In the genomic region with DNA sequence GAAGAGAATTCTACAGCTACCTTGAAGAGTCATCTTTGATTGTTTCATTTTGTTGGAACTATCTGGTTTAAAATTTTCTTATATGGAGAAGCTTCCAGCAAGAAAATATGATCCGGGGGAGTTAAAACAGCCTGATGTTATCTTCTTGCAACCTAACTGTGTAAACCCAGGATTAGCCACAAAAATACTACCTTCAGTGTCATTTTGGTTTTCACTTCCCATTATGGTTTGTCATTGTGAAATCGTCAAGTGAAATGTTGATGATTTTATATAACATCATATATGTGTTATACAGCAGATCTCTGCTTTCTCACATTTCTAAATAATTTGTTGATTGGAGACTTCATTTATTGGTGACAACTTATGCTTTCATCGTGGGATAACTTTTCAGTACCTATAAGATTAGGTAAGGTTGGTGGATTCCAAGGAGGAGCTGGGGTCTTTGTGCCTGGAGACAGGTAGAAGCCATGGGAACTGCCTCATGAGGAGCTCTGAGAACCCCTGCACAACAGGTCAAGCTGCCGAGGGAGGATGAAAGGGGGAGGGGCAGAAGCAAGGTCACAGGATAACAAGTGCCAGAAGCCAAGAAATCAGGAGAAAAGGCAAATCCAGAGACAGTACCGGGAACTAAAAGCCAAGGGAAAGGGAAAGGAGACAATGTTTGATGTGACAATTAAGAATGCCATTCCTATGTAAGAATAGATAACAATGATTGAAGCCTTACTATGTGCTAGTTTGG, we compare ENCODE assay signal across 21 cellular contexts. TPM values are rescaled to one million over a fixed set of nuclear protein-coding genes. Genes with fewer than 3 reads are reported as not detected.
A peak's percentile ranks its signal among the peaks of the same experiment; 100 is the strongest.
DNase-seq lines count a peak whose midpoint lies in the region; ATAC-seq and TF ChIP-seq lines count a peak whose summit lies in the region.
"Had no signal": no experiment of that assay in that cellular context is flagged by ENCODE, and none has a peak within 500 bp of the region (broad histone marks: within the 10 kb centered on the region; RNA-seq: fewer than 3 reads in every experiment).

No MANE protein-coding gene starts in this region.

- no peaks in the 10 kb centered on the region for H3K27me3 Mint-ChIP-seq in WTC11 (ENCODE audit: low read depth)
- H3K27me3 Mint-ChIP-seq in stimulated activated memory B cell treated with anti-CD40 and anti-IgM and Interleukin-4, amounts not matched to agents 10 μg/mL and 1 μg/mL and 100 μg/mL, for 72 hours, result no peaks in the 10 kb centered on the region
- no peaks in the 10 kb centered on the region for H3K27me3 Mint-ChIP-seq in mesothelial cell of epicardium (ENCODE audit: low read depth)
- H3K27me3 Mint-ChIP-seq: T-cell had no signal

- no peaks in the 10 kb centered on the region for H3K36me3 Mint-ChIP-seq in WTC11
- H3K36me3 Mint-ChIP-seq in stimulated activated memory B cell treated with anti-CD40 and anti-IgM and Interleukin-4, amounts not matched to agents 10 μg/mL and 1 μg/mL and 100 μg/mL, for 72 hours, result no peaks in the 10 kb centered on the region
- no peaks in the 10 kb centered on the region for H3K36me3 Mint-ChIP-seq in mesothelial cell of epicardium
- H3K36me3 Mint-ChIP-seq: T-cell had no signal

- H3K9me3 Mint-ChIP-seq in WTC11 (no peaks in the 10 kb centered on the region), mesothelial cell of epicardium (no peaks in the 10 kb centered on the region)
- H3K9me3 Mint-ChIP-seq in stimulated activated memory B cell treated with anti-CD40 and anti-IgM and Interleukin-4, amounts not matched to agents 10 μg/mL and 1 μg/mL and 100 μg/mL, for 72 hours, result no peaks in the 10 kb centered on the region
- H3K9me3 Mint-ChIP-seq: dendritic cell treated with granulocyte-macrophage colony-stimulating factor and Interleukin-4, amounts not matched to agents 40 ng/mL and 50 ng/mL, for 4 days had no signal

- H3K27ac Mint-ChIP-seq in WTC11 (no peak overlapping the region), mesothelial cell of epicardium (no peak overlapping the region)
- H3K27ac Mint-ChIP-seq in stimulated activated memory B cell treated with anti-CD40 and anti-IgM and Interleukin-4, amounts not matched to agents 10 μg/mL and 1 μg/mL and 100 μg/mL, for 72 hours, result peak overlapping the region; percentile 72
- H3K27ac Mint-ChIP-seq: dendritic cell treated with granulocyte-macrophage colony-stimulating factor and Interleukin-4, amounts not matched to agents 40 ng/mL and 50 ng/mL, for 4 days; T-cell had no signal

- CTCF ChIA-PET in WTC11 (lab: Charles Lee), result no interaction called here

- ATAC-seq in GM19468 (IDR thresholded peaks at IDR 0.05; ENCODE audit: extremely low read depth, unreplicated experiment), result peak; percentile 26
- peak; percentile 78 for ATAC-seq in WTC11
- peak; percentile 52 for ATAC-seq in stimulated activated memory B cell treated with anti-CD40 and anti-IgM and Interleukin-4, amounts not matched to agents 10 μg/mL and 1 μg/mL and 100 μg/mL, for 72 hours
- ATAC-seq: left lung, T-cell had no signal

- TF ChIP-seq CTCF in WTC11 (IDR thresholded peaks at IDR 0.05) (no peak), mesothelial cell of epicardium (IDR thresholded peaks at IDR 0.05; ENCODE audit: unreplicated experiment) (no peak)

- POLR2A ChIA-PET in WTC11 (lab: Charles Lee), result no interaction called here

- DNase-seq in MV-4-11 (lab: John Stamatoyannopoulos, UW) (peak; percentile 46), WTC11 (ENCODE audit: low spot score) (peak; percentile 30), DMS153 (lab: John Stamatoyannopoulos, UW) (no peak), mesothelial cell of epicardium (ENCODE audit: low spot score in 2 of 2, unreplicated experiment in 2 of 2) (no peak)
- DNase-seq in activated T-cell treated with anti-CD3 and anti-CD28 coated beads, Interleukin-2, amount 50 U/mL, for 48 hours, result no peak
- DNase-seq in activated CD8-positive, alpha-beta memory T cell treated with anti-CD3 and anti-CD28 coated beads, Interleukin-2, amount 50 U/mL, for 48 hours, result no peak
- DNase-seq: activated CD4-positive, alpha-beta T cell treated with anti-CD3 and anti-CD28 coated beads, Interleukin-2, amount 50 U/mL, for 48 hours; amygdala; DMS79; head of caudate nucleus; KG1; left lung; NCI-H1105 treated with DMSO at 0.1 percent for 48 hours; NCI-H524; SHP77 treated with DMSO at 0.1 percent for 48 hours; small intestine; stimulated activated CD4-positive, alpha-beta T cell treated with anti-CD3 and anti-CD28 coated beads, Interleukin-4, amount 100 ng/mL, for 1 hour; T-cell had no signal

- no peak overlapping the region for H3K4me3 Mint-ChIP-seq in WTC11
- H3K4me3 Mint-ChIP-seq in stimulated activated memory B cell treated with anti-CD40 and anti-IgM and Interleukin-4, amounts not matched to agents 10 μg/mL and 1 μg/mL and 100 μg/mL, for 72 hours, result no peak overlapping the region
- no peak overlapping the region for H3K4me3 Mint-ChIP-seq in mesothelial cell of epicardium
- H3K4me3 Mint-ChIP-seq: dendritic cell treated with granulocyte-macrophage colony-stimulating factor and Interleukin-4, amounts not matched to agents 40 ng/mL and 50 ng/mL, for 4 days; T-cell had no signal

- peaks cover 6% of the 10 kb centered on the region for H3K4me1 Mint-ChIP-seq in WTC11
- peaks cover 61% of the 10 kb centered on the region for H3K4me1 Mint-ChIP-seq in stimulated activated memory B cell treated with anti-CD40 and anti-IgM and Interleukin-4, amounts not matched to agents 10 μg/mL and 1 μg/mL and 100 μg/mL, for 72 hours
- H3K4me1 Mint-ChIP-seq in mesothelial cell of epicardium, result peaks cover 19% of the 10 kb centered on the region
- H3K4me1 Mint-ChIP-seq: T-cell had no signal

TF ChIP-seq in WTC11, 78 proteins besides CTCF, POLR2A, EP300 and RAD21:
- no peak for TF ChIP-seq GABPB1 (CRISPR knock-in tag; IDR thresholded peaks at IDR 0.05)
- TF ChIP-seq MYBL2 (CRISPR knock-in tag; IDR thresholded peaks at IDR 0.05), result no peak
- TF ChIP-seq, protein P1, sequence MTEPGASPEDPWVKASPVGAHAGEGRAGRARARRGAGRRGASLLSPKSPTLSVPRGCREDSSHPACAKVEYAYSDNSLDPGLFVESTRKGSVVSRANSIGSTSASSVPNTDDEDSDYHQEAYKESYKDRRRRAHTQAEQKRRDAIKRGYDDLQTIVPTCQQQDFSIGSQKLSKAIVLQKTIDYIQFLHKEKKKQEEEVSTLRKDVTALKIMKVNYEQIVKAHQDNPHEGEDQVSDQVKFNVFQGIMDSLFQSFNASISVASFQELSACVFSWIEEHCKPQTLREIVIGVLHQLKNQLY (CRISPR knock-in tag; IDR thresholded peaks at IDR 0.05), result no peak
- no peak for TF ChIP-seq KAT7 (CRISPR knock-in tag; IDR thresholded peaks at IDR 0.05; ENCODE audit: borderline replicate concordance)
- no peak for TF ChIP-seq SMAD3 (CRISPR knock-in tag; IDR thresholded peaks at IDR 0.05; ENCODE audit: borderline replicate concordance)
- TF ChIP-seq, protein P2, sequence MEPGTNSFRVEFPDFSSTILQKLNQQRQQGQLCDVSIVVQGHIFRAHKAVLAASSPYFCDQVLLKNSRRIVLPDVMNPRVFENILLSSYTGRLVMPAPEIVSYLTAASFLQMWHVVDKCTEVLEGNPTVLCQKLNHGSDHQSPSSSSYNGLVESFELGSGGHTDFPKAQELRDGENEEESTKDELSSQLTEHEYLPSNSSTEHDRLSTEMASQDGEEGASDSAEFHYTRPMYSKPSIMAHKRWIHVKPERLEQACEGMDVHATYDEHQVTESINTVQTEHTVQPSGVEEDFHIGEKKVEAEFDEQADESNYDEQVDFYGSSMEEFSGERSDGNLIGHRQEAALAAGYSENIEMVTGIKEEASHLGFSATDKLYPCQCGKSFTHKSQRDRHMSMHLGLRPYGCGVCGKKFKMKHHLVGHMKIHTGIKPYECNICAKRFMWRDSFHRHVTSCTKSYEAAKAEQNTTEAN (CRISPR knock-in tag; IDR thresholded peaks at IDR 0.05), result no peak
- no peak for TF ChIP-seq AR (CRISPR knock-in tag; IDR thresholded peaks at IDR 0.05)
- TF ChIP-seq JUN (CRISPR knock-in tag; IDR thresholded peaks at IDR 0.05), result no peak
- no peak for TF ChIP-seq IRF2 (CRISPR knock-in tag; IDR thresholded peaks at IDR 0.05; ENCODE audit: borderline replicate concordance, low read depth)
- no peak for TF ChIP-seq IRF1 (CRISPR knock-in tag; IDR thresholded peaks at IDR 0.05)
- no peak for TF ChIP-seq NFYB (CRISPR knock-in tag; conservative IDR thresholded peaks at IDR 0.05; ENCODE audit: low read depth)
- TF ChIP-seq ZNF232 (CRISPR knock-in tag; IDR thresholded peaks at IDR 0.05), result no peak

RNA-seq across cellular contexts. Expression of gene ARHGAP24, which starts 7.2 kb away (rescaled TPM):
- total RNA-seq in WTC11 (2021) (1.2 to 2.1 TPM (median 1.4 TPM) in 3 replicates), mesothelial cell of epicardium (15.0 to 16.7 TPM (median 15.2 TPM) in 3 replicates)

Comparison
In these comparisons a context has a peak if more than half of its experiments do, and no peak if none do; other contexts are left out.
1. ATAC-seq: peak in every context shown above with its lines; median percentile 78 in WTC11; 52 in stimulated activated memory B cell treated with anti-CD40 and anti-IgM and Interleukin-4, amounts not matched to agents 10 μg/mL and 1 μg/mL and 100 μg/mL, for 72 hours; 26 in GM19468.
2. DNase-seq: peak in MV-4-11 (single experiment) and WTC11 (single experiment); none in DMS153 (single experiment), activated T-cell treated with anti-CD3 and anti-CD28 coated beads, Interleukin-2, amount 50 U/mL, for 48 hours (0 of 2), mesothelial cell of epicardium (0 of 2) and activated CD8-positive, alpha-beta memory T cell treated with anti-CD3 and anti-CD28 coated beads, Interleukin-2, amount 50 U/mL, for 48 hours (single experiment).